17 cellular contexts compared by ENCODE assay signal in genomic region chr3:142648950-142649349, GRCh38. TPM values are rescaled to one million over a fixed set of nuclear protein-coding genes. Genes with fewer than 3 reads are reported as not detected.
A peak's percentile ranks its signal among the peaks of the same experiment; 100 is the strongest.
DNase-seq lines count a peak whose midpoint lies in the region; ATAC-seq and TF ChIP-seq lines count a peak whose summit lies in the region.
"Had no signal": no experiment of that assay in that cellular context is flagged by ENCODE, and none has a peak within 500 bp of the region (broad histone marks: within the 10 kb centered on the region; RNA-seq: fewer than 3 reads in every experiment).

No MANE protein-coding gene starts in this region.

- H3K4me2 ChIP-seq in PC-3 (ENCODE audit: low read length) (0 out of 2 replicates have a peak overlapping the region, but pooled peaks have one; percentile 9), Karpas-422 (ENCODE audit: low read depth, low read length, poor library complexity, severe bottlenecking) (no peak overlapping the region)

- DNase-seq in PC-3 (peak; percentile 28), kidney tubule cell (ENCODE audit: low spot score) (peak; percentile 20), Karpas-422 (no peak), left lobe of liver (ENCODE audit: low spot score) (no peak)
- no peak for DNase-seq in central memory CD4-positive, alpha-beta T cell
- DNase-seq: C1 segment of cervical spinal cord; Calu3; CD4-positive, alpha-beta memory T cell; COR-L47; DMS53; DMS79 treated with DMSO at 0.1 percent for 48 hours; GF-D8; GM23248; H9 had no signal

- H3K79me2 ChIP-seq in PC-3 (ENCODE audit: low read length), result peaks cover 7% of the 10 kb centered on the region
- no peaks in the 10 kb centered on the region for H3K79me2 ChIP-seq in Karpas-422 (ENCODE audit: low read length)

- no peaks in the 10 kb centered on the region for H3F3A ChIP-seq in PC-3 (ENCODE audit: low read length, unreplicated experiment)

- CTCF ChIA-PET in PC-3 (lab: Charles Lee), result interaction anchor here (0.7 kb wide), 1 partner anchor 31 kb away, joined by 5 read pairs; no protein-coding TSS in a partner anchor

- ATAC-seq in PC-3, result 0 out of 2 replicates have a peak, but pooled peaks have one; percentile 16
- no peak for ATAC-seq in GM21526 (IDR thresholded peaks at IDR 0.05; ENCODE audit: low FRiP score, unreplicated experiment)
- ATAC-seq in left lobe of liver, result no peak
- ATAC-seq: HCT116 had no signal

- H3K27ac ChIP-seq in PC-3 (ENCODE audit: low read length) (peak overlapping the region; percentile 73), mucosa of rectum (ENCODE audit: low read depth in 2 of 2, low read length in 2 of 2) (peak overlapping the region; percentile 88 to 93), Karpas-422 (ENCODE audit: low read length) (no peak overlapping the region)
- H3K27ac ChIP-seq: GM23248 had no signal

- no peaks in the 10 kb centered on the region for H3K27me3 ChIP-seq in PC-3 (ENCODE audit: low read length)
- no peaks in the 10 kb centered on the region for H3K27me3 ChIP-seq in mucosa of rectum (ENCODE audit: control insufficient read depth in 2 of 2, insufficient read depth in 2 of 2, low read length in 2 of 2)
- H3K27me3 ChIP-seq in Karpas-422 (ENCODE audit: low read length), result no peaks in the 10 kb centered on the region

- no TSS peak for BruUV-seq in PC-3 (replicated peaks; lab: Mats Ljungman, UMichigan)

- H3K4me1 ChIP-seq in PC-3 (ENCODE audit: insufficient read depth, low read length), result peaks cover 46% of the 10 kb centered on the region
- peaks cover 13 to 48% of the 10 kb centered on the region in 2 donors for H3K4me1 ChIP-seq in mucosa of rectum (ENCODE audit: control insufficient read depth in 2 of 2, insufficient read depth in 2 of 2, low read length in 2 of 2)
- H3K4me1 ChIP-seq in Karpas-422 (ENCODE audit: low read length), result no peaks in the 10 kb centered on the region

- H3K9me3 ChIP-seq in PC-3 (ENCODE audit: low read length), result no peaks in the 10 kb centered on the region
- no peaks in the 10 kb centered on the region for H3K9me3 ChIP-seq in mucosa of rectum (ENCODE audit: control insufficient read depth in 2 of 2, low read length in 2 of 2)
- H3K9me3 ChIP-seq in Karpas-422 (ENCODE audit: low read length), result no peaks in the 10 kb centered on the region

- H2AFZ ChIP-seq in PC-3 (ENCODE audit: low read length), result no peak overlapping the region
- H2AFZ ChIP-seq in Karpas-422 (ENCODE audit: low read length), result no peak overlapping the region
- H2AFZ ChIP-seq: GM23248 had no signal

- H3K9me2 ChIP-seq in PC-3 (replicated peaks; ENCODE audit: low read length) (no peaks in the 10 kb centered on the region), Karpas-422 (replicated peaks; ENCODE audit: insufficient read depth, low read length) (no peaks in the 10 kb centered on the region)

- H3K9ac ChIP-seq in PC-3 (ENCODE audit: low read length) (no peak overlapping the region), mucosa of rectum (ENCODE audit: low read depth in 1 of 2, low read length in 2 of 2) (peak overlapping the region in 1 of 2 donors; percentile 51), Karpas-422 (ENCODE audit: low read length) (no peak overlapping the region)
- H3K9ac ChIP-seq: GM23248 had no signal

- no peaks in the 10 kb centered on the region for H4K20me1 ChIP-seq in PC-3 (ENCODE audit: low read length)
- H4K20me1 ChIP-seq in Karpas-422 (ENCODE audit: insufficient read depth, low read depth, low read length), result no peaks in the 10 kb centered on the region

- no peaks in the 10 kb centered on the region for H3K36me3 ChIP-seq in PC-3 (ENCODE audit: low read depth, low read length)
- peaks cover 0 to 4% of the 10 kb centered on the region in 2 donors for H3K36me3 ChIP-seq in mucosa of rectum (ENCODE audit: control insufficient read depth in 2 of 2, insufficient read depth in 2 of 2, low read length in 2 of 2)
- no peaks in the 10 kb centered on the region for H3K36me3 ChIP-seq in Karpas-422 (ENCODE audit: insufficient read depth, low read length)

- H3K4me3 ChIP-seq in PC-3 (ENCODE audit: low read length) (no peak overlapping the region), mucosa of rectum (ENCODE audit: low read length in 2 of 2) (no peak overlapping the region), Karpas-422 (ENCODE audit: low read length) (no peak overlapping the region)
- H3K4me3 ChIP-seq: GM23248 had no signal

- POLR2A ChIA-PET in PC-3 (lab: Charles Lee; ENCODE audit: unreplicated experiment), result no interaction called here

- no peak for TF ChIP-seq CTCF in PC-3 (conservative IDR thresholded peaks at IDR 0.05; ENCODE audit: low read depth, low read length)

- intact Hi-C loops in PC-3 (cut with micrococcal nuclease), result loop anchor here (1.0 kb wide), 1 partner anchor 54 kb away; no protein-coding TSS in a partner anchor

RNA-seq across cellular contexts. Expression of gene PLS1, which starts 52.8 kb away (rescaled TPM):
- total RNA-seq in PC-3 (2014; rRNA removed) (18.7 and 20.1 TPM in 2 replicates), left lobe of liver (14.2 TPM)
- total RNA-seq in Karpas-422 (2014; rRNA removed; shearing (Covaris generic); ENCODE audit: low replicate concordance), result 1.4 and 3.4 TPM in 2 replicates

Comparison
In these comparisons a context has a peak if more than half of its experiments do, and no peak if none do; other contexts are left out.
1. DNase-seq: peak in PC-3 (single experiment) and kidney tubule cell (single experiment); none in Karpas-422 (single experiment), central memory CD4-positive, alpha-beta T cell (single experiment) and left lobe of liver (single experiment).